ENCODE assay signal across 9 cellular contexts in genomic region chr1:35452086-35452485, GRCh38.
DNase-seq lines count a peak whose midpoint lies in the region; ATAC-seq and FAIRE-seq lines count a peak whose summit lies in the region.
"Had no signal": no experiment of that assay in that cellular context is flagged by ENCODE, and none has a peak within 500 bp of the region (broad histone marks: within the 10 kb centered on the region; RNA-seq: fewer than 3 reads in every experiment).

No MANE protein-coding gene starts in this region.

- no peak for FAIRE-seq in RCC 7860 (lab: Jason Lieb, UNC)

- no peak for ATAC-seq in HG02623 (IDR thresholded peaks at IDR 0.05; ENCODE audit: unreplicated experiment)

- H3K9me3 ChIP-seq in mesodermal cell (ENCODE audit: control insufficient read depth, low read length): no peaks in the 10 kb centered on the region

- DNase-seq in AG08396 (ENCODE audit: low spot score) (peak; percentile 44), HUDEP-2 (lab: John Stamatoyannopoulos, UW; ENCODE audit: unreplicated experiment in 76 of 76) (peak in 48 of 76 experiments; percentile 2 to 58 (median 22)), NCI-H2081 (lab: John Stamatoyannopoulos, UW) (no peak), RCC 7860 (ENCODE audit: low spot score) (no peak)
- DNase-seq in activated T-cell treated with anti-CD3 and anti-CD28 coated beads, Interleukin-2, amount 50 U/mL, for 1 hour: no peak
- DNase-seq: stimulated activated naive CD4-positive, alpha-beta T cell treated with Interleukin-2 at 50 U/mL for 16 hours had no signal

- 88% methylated on average over 1 of the region's 1 CpG; no CpG with 5 or more reads in 1 of the 2 experiments for WGBS in mesodermal cell (ENCODE audit: insufficient coverage in 2 of 2), 2 experiments

- H3K27ac ChIP-seq in cingulate gyrus (ENCODE audit: low read depth, low read length) (peak overlapping the region; percentile 58), mesodermal cell (ENCODE audit: low read depth, low read length, severe bottlenecking) (peak overlapping the region; percentile 38)

- no peaks in the 10 kb centered on the region for H3K4me1 ChIP-seq in mesodermal cell (ENCODE audit: control insufficient read depth, insufficient read depth, low read length, poor library complexity, severe bottlenecking)

- H3K4me3 ChIP-seq in mesodermal cell (ENCODE audit: extremely low read depth, insufficient read depth, low read length, poor library complexity, severe bottlenecking): no peak overlapping the region

- H3K36me3 ChIP-seq in mesodermal cell (ENCODE audit: control insufficient read depth, insufficient read depth, low read length): peaks cover 67% of the 10 kb centered on the region

Comparison
In these comparisons a context has a peak if more than half of its experiments do, and no peak if none do; other contexts are left out.
1. DNase-seq: peak in AG08396 (single experiment) and HUDEP-2 (48 of 76); none in NCI-H2081 (0 of 2), RCC 7860 (single experiment) and activated T-cell treated with anti-CD3 and anti-CD28 coated beads, Interleukin-2, amount 50 U/mL, for 1 hour (single experiment).